Comparison of ENCODE assay signal across 17 cellular contexts in the genomic region with DNA sequence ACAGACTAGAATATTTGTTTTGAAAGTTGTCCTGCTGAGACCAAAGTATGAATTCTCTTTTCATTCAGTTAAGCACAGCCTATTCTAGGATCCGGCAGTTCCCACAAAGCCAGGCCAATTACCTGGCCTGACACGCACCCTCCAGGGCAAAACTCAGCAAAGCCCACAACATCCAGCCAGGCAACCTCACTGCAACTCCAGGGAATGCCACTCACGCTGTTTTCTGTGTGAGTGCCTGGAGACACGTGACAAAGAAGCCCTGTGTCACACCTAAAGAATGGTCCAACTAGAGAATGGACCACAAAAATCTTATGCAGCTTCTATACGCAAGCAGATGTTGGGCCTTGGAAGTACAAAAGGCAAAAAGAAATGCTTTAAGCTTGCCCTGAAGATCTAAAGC. TPM values are rescaled to one million over a fixed set of nuclear protein-coding genes. Genes with fewer than 3 reads are reported as not detected.
DNase-seq lines count a peak whose midpoint lies in the region; ATAC-seq and TF ChIP-seq lines count a peak whose summit lies in the region.
"Had no signal": no experiment of that assay in that cellular context is flagged by ENCODE, and none has a peak within 500 bp of the region (broad histone marks: within the 10 kb centered on the region; RNA-seq: fewer than 3 reads in every experiment).

No MANE protein-coding gene starts in this region.

- no peak overlapping the region for H2AFZ ChIP-seq in GM23248

- TF ChIP-seq CTCF in AG04449 (IDR thresholded peaks at IDR 0.05; ENCODE audit: insufficient read depth, low read length, missing control alignments): no peak

- no peaks in the 10 kb centered on the region for H3F3A ChIP-seq in GM23248 (ENCODE audit: insufficient read depth)

- H3K4me2 ChIP-seq in GM23248 (ENCODE audit: unreplicated experiment): no peak overlapping the region

- H3K9ac ChIP-seq in GM23248 (no peak overlapping the region), adipocyte (ENCODE audit: low read length) (peak overlapping the region; percentile 63)

- no peak overlapping the region for H3K4me3 ChIP-seq in AG04449 (ENCODE audit: low read depth, low read length)
- no peak overlapping the region for H3K4me3 ChIP-seq in GM23248
- no peak overlapping the region for H3K4me3 ChIP-seq in adipocyte (ENCODE audit: low read length)
- H3K4me3 ChIP-seq: lower lobe of right lung, Peyer's patch, upper lobe of left lung had no signal

- in situ Hi-C loops in GM23248 (cut with MboI): no loop called here

- H3K4me1 ChIP-seq in GM23248 (ENCODE audit: insufficient read depth) (peaks cover 13% of the 10 kb centered on the region; the same call in 1 of the 2 replicates), adipocyte (ENCODE audit: control insufficient read depth, insufficient read depth, low read length) (peaks cover 69% of the 10 kb centered on the region)
- H3K4me1 ChIP-seq: Peyer's patch had no signal

- H4K20me1 ChIP-seq in GM23248 (ENCODE audit: insufficient read depth): no peaks in the 10 kb centered on the region

- DNase-seq in AG04449 (ENCODE audit: low read depth, low spot score) (peak; percentile 58), GM23248 (peak; percentile 53), adipocyte (ENCODE audit: low read depth) (peak; percentile 79), islet precursor cell (peak; percentile 87), iPS-NIHi7 (ENCODE audit: extremely low spot score) (no peak), NCI-H2107 treated with DMSO at 0.1 percent for 48 hours (lab: John Stamatoyannopoulos, UW; ENCODE audit: unreplicated experiment) (no peak)
- DNase-seq: activated CD4-positive, alpha-beta T cell treated with anti-CD3 and anti-CD28 coated beads for 36 hours; DMS79; lower lobe of right lung; MV-4-11; occipital lobe; Peyer's patch; T-helper 2 cell; upper lobe of left lung had no signal

- CTCF ChIA-PET in AG04449 (lab: Yijun Ruan, JAX): no interaction called here

- H3K9me3 ChIP-seq in GM23248 (ENCODE audit: low read depth) (no peaks in the 10 kb centered on the region), adipocyte (ENCODE audit: control insufficient read depth, low read length) (no peaks in the 10 kb centered on the region)
- H3K9me3 ChIP-seq: lower lobe of right lung, Peyer's patch, upper lobe of left lung had no signal

- H3K9me2 ChIP-seq in GM23248 (ENCODE audit: insufficient read depth): no peaks in the 10 kb centered on the region

- no peaks in the 10 kb centered on the region for H3K36me3 ChIP-seq in GM23248 (ENCODE audit: low read depth)
- peaks cover 9% of the 10 kb centered on the region for H3K36me3 ChIP-seq in adipocyte (ENCODE audit: control insufficient read depth, insufficient read depth, low read length, severe bottlenecking)
- H3K36me3 ChIP-seq: lower lobe of right lung, Peyer's patch, upper lobe of left lung had no signal

- ATAC-seq in HG02938 (IDR thresholded peaks at IDR 0.05; ENCODE audit: unreplicated experiment) (no peak), GM21360 (IDR thresholded peaks at IDR 0.05; ENCODE audit: unreplicated experiment) (no peak)
- ATAC-seq: activated CD4-positive, alpha-beta T cell treated with anti-CD3 and anti-CD28 coated beads for 36 hours; lower lobe of right lung had no signal

- 71 to 73% methylated on average over 5 of the region's 5 CpGs for WGBS in GM23248 (ENCODE audit: low coverage in 1 of 2, low lambda C conversion rate in 2 of 2, missing lambda C conversion rate in 2 of 2), 2 experiments

- H3K79me2 ChIP-seq in GM23248 (ENCODE audit: insufficient read depth): no peaks in the 10 kb centered on the region

- no peaks in the 10 kb centered on the region; the same call in 1 of the 2 replicates for H3K27me3 ChIP-seq in GM23248 (replicated peaks; ENCODE audit: insufficient read depth)
- H3K27me3 ChIP-seq in adipocyte (replicated peaks; ENCODE audit: control insufficient read depth, insufficient read depth, low read length): no peaks in the 10 kb centered on the region
- H3K27me3 ChIP-seq: Peyer's patch, upper lobe of left lung had no signal

- POLR2A ChIA-PET in AG04449 (lab: Yijun Ruan, JAX): interaction anchor here (0.6 kb wide), 1 partner anchor 783 kb away, joined by 3 read pairs; no protein-coding TSS in a partner anchor

- H3K27ac ChIP-seq in GM23248: no peak overlapping the region
- H3K27ac ChIP-seq: lower lobe of right lung, Peyer's patch, upper lobe of left lung had no signal

RNA-seq across cellular contexts. Expression of a gene that starts 20.3 kb away (rescaled TPM):
- 0.22 and 5.1 TPM in 2 replicates for total RNA-seq in GM23248 (2014; rRNA removed; shearing (Covaris generic))
- 0.93 and 1.1 TPM in 2 replicates for polyA plus RNA-seq in GM23248 (2016; fragmentation: Nextera tagmentation; extraction: Ambion mirVana)
- polyA plus RNA-seq: endothelial cell of umbilical vein had no signal

Comparison
In these comparisons a context has a peak if more than half of its experiments do, and no peak if none do; other contexts are left out.
1. DNase-seq: peak in AG04449 (single experiment), GM23248 (single experiment), adipocyte (single experiment) and islet precursor cell (single experiment); none in iPS-NIHi7 (single experiment) and NCI-H2107 treated with DMSO at 0.1 percent for 48 hours (single experiment).